20 cellular contexts compared by ENCODE assay signal in genomic region chr14:67395086-67395875, GRCh38. TPM values are rescaled to one million over a fixed set of nuclear protein-coding genes. Genes with fewer than 3 reads are reported as not detected.
DNase-seq lines count a peak whose midpoint lies in the region; ATAC-seq and TF ChIP-seq lines count a peak whose summit lies in the region.
"Had no signal": no experiment of that assay in that cellular context is flagged by ENCODE, and none has a peak within 500 bp of the region (broad histone marks: within the 10 kb centered on the region; RNA-seq: fewer than 3 reads in every experiment).

No MANE protein-coding gene starts in this region.

- no peak overlapping the region for H3K9ac ChIP-seq in endodermal cell (ENCODE audit: extremely low read depth, low read length, poor library complexity, severe bottlenecking)
- H3K9ac ChIP-seq: BLaER1 treated with 17β-estradiol and CSF1 and Interleukin-3, amounts not matched to agents 10 nM and 100 nM had no signal

- H2AFZ ChIP-seq in GM23338: no peak overlapping the region

- no peak overlapping the region for H3K4me2 ChIP-seq in GM23338

- H3K9me3 Mint-ChIP-seq in GM23338 (no peaks in the 10 kb centered on the region), endodermal cell (no peaks in the 10 kb centered on the region), nephron (no peaks in the 10 kb centered on the region)
- H3K9me3 Mint-ChIP-seq: HFFc6 had no signal

- no peaks in the 10 kb centered on the region for H3K9me2 ChIP-seq in GM23338 (ENCODE audit: insufficient read depth)

- TF ChIP-seq CTCF in GM23338 (conservative IDR thresholded peaks at IDR 0.05; ENCODE audit: low read depth in 2 of 2): no peak
- no peak for TF ChIP-seq CTCF in endodermal cell (conservative IDR thresholded peaks at IDR 0.05)
- TF ChIP-seq CTCF in nephron (IDR thresholded peaks at IDR 0.05; ENCODE audit: unreplicated experiment in 3 of 3): no peak

- ATAC-seq in GM23338: peak; percentile 42
- peak; percentile 41 for ATAC-seq in SK-N-SH treated with all-trans-retinoic acid at 6 μM for 48 hours
- ATAC-seq in GM21825 (IDR thresholded peaks at IDR 0.05; ENCODE audit: unreplicated experiment): no peak
- no peak for ATAC-seq in HG03442 (IDR thresholded peaks at IDR 0.05; ENCODE audit: unreplicated experiment)

- H3K9me3 ChIP-seq in endodermal cell (ENCODE audit: control insufficient read depth, low read length): no peaks in the 10 kb centered on the region
- H3K9me3 ChIP-seq: BLaER1 treated with 17β-estradiol and CSF1 and Interleukin-3, amounts not matched to agents 10 nM and 100 nM; MG63; SJSA1 had no signal

- no peaks in the 10 kb centered on the region for H4K20me1 ChIP-seq in GM23338 (replicated peaks; ENCODE audit: insufficient read depth)

- H3K4me1 ChIP-seq in GM23338 (ENCODE audit: insufficient read depth) (no peaks in the 10 kb centered on the region), endodermal cell (ENCODE audit: control insufficient read depth, insufficient read depth, low read length) (no peaks in the 10 kb centered on the region)

- H3K4me3 ChIP-seq in GM23338 (no peak overlapping the region), endodermal cell (ENCODE audit: low read length) (no peak overlapping the region)
- H3K4me3 ChIP-seq: BLaER1 treated with 17β-estradiol and CSF1 and Interleukin-3, amounts not matched to agents 10 nM and 100 nM; MG63; SJSA1 had no signal

- H3F3A ChIP-seq in GM23338 (replicated peaks; ENCODE audit: low read depth): no peaks in the 10 kb centered on the region

- H3K27me3 ChIP-seq in GM23338 (ENCODE audit: insufficient read depth) (no peaks in the 10 kb centered on the region), endodermal cell (ENCODE audit: control insufficient read depth, insufficient read depth, low read length, poor library complexity, severe bottlenecking) (no peaks in the 10 kb centered on the region)
- H3K27me3 ChIP-seq: BLaER1 treated with 17β-estradiol and CSF1 and Interleukin-3, amounts not matched to agents 10 nM and 100 nM; MG63; SJSA1 had no signal

- H3K4me1 Mint-ChIP-seq in GM23338 (peaks cover 4% of the 10 kb centered on the region), endodermal cell (peaks cover 9% of the 10 kb centered on the region), nephron (no peaks in the 10 kb centered on the region)

- no peak overlapping the region for H3K4me3 Mint-ChIP-seq in GM23338
- no peak overlapping the region for H3K4me3 Mint-ChIP-seq in endodermal cell
- H3K4me3 Mint-ChIP-seq in nephron: no peak overlapping the region
- H3K4me3 Mint-ChIP-seq: HFFc6 had no signal

- H3K79me2 ChIP-seq in GM23338 (replicated peaks; ENCODE audit: insufficient read depth): no peaks in the 10 kb centered on the region

- no peaks in the 10 kb centered on the region for H3K36me3 ChIP-seq in GM23338 (ENCODE audit: insufficient read depth)
- H3K36me3 ChIP-seq in endodermal cell (ENCODE audit: control insufficient read depth, insufficient read depth, low read length): no peaks in the 10 kb centered on the region
- H3K36me3 ChIP-seq: BLaER1 treated with 17β-estradiol and CSF1 and Interleukin-3, amounts not matched to agents 10 nM and 100 nM; MG63 had no signal

- H3K27ac ChIP-seq in GM23338 (ENCODE audit: low read depth): no peak overlapping the region
- H3K27ac ChIP-seq in endodermal cell (ENCODE audit: low read depth, low read length): no peak overlapping the region
- H3K27ac ChIP-seq: BLaER1 treated with 17β-estradiol and CSF1 and Interleukin-3, amounts not matched to agents 10 nM and 100 nM; SJSA1 had no signal

- DNase-seq in GM23338 (ENCODE audit: low spot score) (no peak), endodermal cell (no peak), NCI-H510A (lab: John Stamatoyannopoulos, UW) (no peak), 8988T (no peak)
- DNase-seq: DMS 273 treated with DMSO at 0.1 percent for 48 hours, GF-D8, HFFc6, Karpas-422, MG63, NCI-H1105, NCI-H1694 treated with DMSO at 0.1 percent for 48 hours, NCI-H226, NCI-H526 treated with DMSO at 0.1 percent for 48 hours had no signal

- 79 to 90% methylated on average over 8 to 16 of the region's 16 CpGs for WGBS in endodermal cell (ENCODE audit: insufficient coverage in 1 of 2, insufficient read length in 1 of 2), 2 experiments

- no peaks in the 10 kb centered on the region for H3K36me3 Mint-ChIP-seq in GM23338 (ENCODE audit: low read depth)
- no peaks in the 10 kb centered on the region for H3K36me3 Mint-ChIP-seq in endodermal cell (ENCODE audit: low read depth)
- no peaks in the 10 kb centered on the region for H3K36me3 Mint-ChIP-seq in nephron (ENCODE audit: low read depth)

- peaks cover 14% of the 10 kb centered on the region for H3K27me3 Mint-ChIP-seq in GM23338 (ENCODE audit: insufficient read depth, low read depth, poor library complexity)
- peaks cover 5% of the 10 kb centered on the region for H3K27me3 Mint-ChIP-seq in endodermal cell (ENCODE audit: insufficient read depth)
- H3K27me3 Mint-ChIP-seq in nephron (ENCODE audit: low read depth): no peaks in the 10 kb centered on the region

- no peak overlapping the region for H3K27ac Mint-ChIP-seq in GM23338
- H3K27ac Mint-ChIP-seq in endodermal cell: peak overlapping the region; percentile 11
- H3K27ac Mint-ChIP-seq in nephron: peak overlapping the region in 2 of 3 experiments; percentile 47 to 73
- H3K27ac Mint-ChIP-seq: HFFc6 had no signal

TF ChIP-seq in GM23338, 12 proteins besides CTCF, POLR2A, EP300 and RAD21 (continues in another document):
- TF ChIP-seq STAT1 (IDR thresholded peaks at IDR 0.05; ENCODE audit: unreplicated experiment) (no peak), POLR2AphosphoS5 (IDR thresholded peaks at IDR 0.05; ENCODE audit: low read depth) (no peak), CREB1 (CRISPR knock-in tag; IDR thresholded peaks at IDR 0.05; ENCODE audit: low read depth) (no peak), ETS1 (IDR thresholded peaks at IDR 0.05) (no peak)

TF ChIP-seq in SK-N-SH treated with all-trans-retinoic acid at 6 μM for 48 hours, 23 proteins besides CTCF, POLR2A, EP300 and RAD21:
- TF ChIP-seq POU6F1 (CRISPR knock-in tag; IDR thresholded peaks at IDR 0.05; ENCODE audit: borderline replicate concordance, low read depth): no peak
- TF ChIP-seq RARB (CRISPR knock-in tag; IDR thresholded peaks at IDR 0.05): no peak
- TF ChIP-seq ZNF565 (CRISPR knock-in tag; conservative IDR thresholded peaks at IDR 0.05; ENCODE audit: low read depth): no peak
- TF ChIP-seq TCF4 (CRISPR knock-in tag; IDR thresholded peaks at IDR 0.05; ENCODE audit: borderline replicate concordance): no peak
- no peak for TF ChIP-seq GLIS3 (CRISPR knock-in tag; IDR thresholded peaks at IDR 0.05)
- no peak for TF ChIP-seq TSHZ2 (CRISPR knock-in tag; IDR thresholded peaks at IDR 0.05)
- TF ChIP-seq OSR1 (CRISPR knock-in tag; IDR thresholded peaks at IDR 0.05): no peak
- TF ChIP-seq ZNF70 (CRISPR knock-in tag; IDR thresholded peaks at IDR 0.05): no peak
- TF ChIP-seq ESRRG (CRISPR knock-in tag; IDR thresholded peaks at IDR 0.05): no peak
- TF ChIP-seq SNAI2 (CRISPR knock-in tag; IDR thresholded peaks at IDR 0.05): no peak

RNA-seq across cellular contexts. Expression of gene PLEK2, which starts 16.7 kb away (rescaled TPM):
- 1.0 TPM in 1 of 2 replicates, not detected in the other for total RNA-seq in GM23338 (2014; rRNA removed; shearing (Covaris generic))
- 0.61 and 2.2 TPM in 2 replicates for polyA plus RNA-seq in GM23338 (2016; fragmentation: Nextera tagmentation; extraction: Ambion mirVana)
- 1 to 10 TPM; 1.6 to 2.0 TPM for total RNA-seq in endodermal cell
- polyA plus RNA-seq in endodermal cell (2013, experiment 1 of 2): not detected
- 0.46 TPM for polyA plus RNA-seq in endodermal cell (2013, experiment 2 of 2)
- total RNA-seq: H4 had no signal

RNA-seq across cellular contexts. Expression of gene EIF2S1, which starts 35.2 kb away (rescaled TPM):
- 123 and 170 TPM in 2 replicates for total RNA-seq in GM23338 (2014; rRNA removed; shearing (Covaris generic))
- polyA plus RNA-seq in GM23338 (2016; fragmentation: Nextera tagmentation; extraction: Ambion mirVana): 63.7 and 121 TPM in 2 replicates
- total RNA-seq in endodermal cell: 100 to 1,000 TPM; 114 to 136 TPM
- polyA plus RNA-seq in endodermal cell (2013, experiment 1 of 2): 88.9 TPM
- polyA plus RNA-seq in endodermal cell (2013, experiment 2 of 2): 85.0 TPM

RNA-seq across cellular contexts. Expression of gene ATP6V1D, which starts 35.7 kb away (rescaled TPM):
- 61.5 and 74.2 TPM in 2 replicates for total RNA-seq in GM23338 (2014; rRNA removed; shearing (Covaris generic))
- 87.8 and 105 TPM in 2 replicates for polyA plus RNA-seq in GM23338 (2016; fragmentation: Nextera tagmentation; extraction: Ambion mirVana)
- total RNA-seq in endodermal cell: 100 to 1,000 TPM in 1 of 2 donors, 10 to 100 TPM in 1; 82.2 to 108 TPM
- 78.9 TPM for polyA plus RNA-seq in endodermal cell (2013, experiment 1 of 2)
- 75.6 TPM for polyA plus RNA-seq in endodermal cell (2013, experiment 2 of 2)

Comparison
In these comparisons a context has a peak if more than half of its experiments do, and no peak if none do; other contexts are left out.
1. ATAC-seq: peak in GM23338 (single experiment) and SK-N-SH treated with all-trans-retinoic acid at 6 μM for 48 hours (single experiment); none in GM21825 (single experiment) and HG03442 (single experiment).